In genomic region chr1:12179638-12180121, GRCh38 we compare ENCODE assay signal across 11 cellular contexts. TPM values are rescaled to one million over a fixed set of nuclear protein-coding genes. Genes with fewer than 3 reads are reported as not detected.
DNase-seq lines count a peak whose midpoint lies in the region; ATAC-seq, FAIRE-seq and TF ChIP-seq lines count a peak whose summit lies in the region.
"Had no signal": no experiment of that assay in that cellular context is flagged by ENCODE, and none has a peak within 500 bp of the region (broad histone marks: within the 10 kb centered on the region; RNA-seq: fewer than 3 reads in every experiment).

No MANE protein-coding gene starts in this region.

- peaks cover 2% of the 10 kb centered on the region for H3K36me3 Mint-ChIP-seq in activated naive CD4-positive, alpha-beta T cell treated with anti-CD3 and anti-CD28 coated beads, Interleukin-2, amount 50 U/mL, for 24 hours
- no peaks in the 10 kb centered on the region for H3K36me3 Mint-ChIP-seq in Caco-2 (ENCODE audit: insufficient read depth, unreplicated experiment)

- peaks cover 41% of the 10 kb centered on the region for H4K20me1 ChIP-seq in K562 (replicated peaks; ENCODE audit: control insufficient read depth, insufficient read depth, low read length)

- TF ChIP-seq CTCF in K562 (IDR thresholded peaks at IDR 0.05 in 2 of 3, conservative IDR thresholded peaks at IDR 0.05 in 1 of 3; ENCODE audit: insufficient read depth in 2 of 3, low read depth in 1 of 3, low read length in 3 of 3) (no peak), upper lobe of left lung (IDR thresholded peaks at IDR 0.05) (no peak), Caco-2 (IDR thresholded peaks at IDR 0.05; ENCODE audit: insufficient read depth in 1 of 2, low read depth in 1 of 2, low read length in 1 of 2, severe bottlenecking in 1 of 2, unreplicated experiment in 1 of 2) (no peak)

- TF ChIP-seq EP300 in K562 (IDR thresholded peaks at IDR 0.05; ENCODE audit: low read length) (no peak), upper lobe of left lung (IDR thresholded peaks at IDR 0.05) (no peak)

- no peaks in the 10 kb centered on the region for H3K9me3 Mint-ChIP-seq in activated naive CD4-positive, alpha-beta T cell treated with anti-CD3 and anti-CD28 coated beads, Interleukin-2, amount 50 U/mL, for 24 hours
- H3K9me3 Mint-ChIP-seq in Caco-2 (ENCODE audit: unreplicated experiment) = no peaks in the 10 kb centered on the region

- H3K4me3 ChIP-seq in K562 = no peak overlapping the region
- H3K4me3 ChIP-seq in mucosa of rectum (ENCODE audit: low read length in 2 of 2) = no peak overlapping the region
- H3K4me3 ChIP-seq in upper lobe of left lung = no peak overlapping the region
- H3K4me3 ChIP-seq in Caco-2 (ENCODE audit: low read depth, low read length) = no peak overlapping the region
- H3K4me3 ChIP-seq: GM23248 had no signal

- CTCF ChIA-PET in K562 (lab: Yijun Ruan, JAX; ENCODE audit: low intra/inter-chr PET ratio) = no interaction called here
- CTCF ChIA-PET in Caco-2 (lab: Charles Lee) = no interaction called here

- peak overlapping the region; percentile 99 for H3K27ac Mint-ChIP-seq in activated naive CD4-positive, alpha-beta T cell treated with anti-CD3 and anti-CD28 coated beads, Interleukin-2, amount 50 U/mL, for 24 hours
- no peak overlapping the region for H3K27ac Mint-ChIP-seq in Caco-2 (ENCODE audit: unreplicated experiment)

- peaks cover 30% of the 10 kb centered on the region for H3K79me2 ChIP-seq in K562 (ENCODE audit: control insufficient read depth, insufficient read depth, low read length)

- H3K4me1 Mint-ChIP-seq in activated naive CD4-positive, alpha-beta T cell treated with anti-CD3 and anti-CD28 coated beads, Interleukin-2, amount 50 U/mL, for 24 hours = peaks cover 78% of the 10 kb centered on the region
- H3K4me1 Mint-ChIP-seq in Caco-2 (ENCODE audit: low read depth, unreplicated experiment) = peaks cover 7% of the 10 kb centered on the region

- H3K9ac ChIP-seq in K562 (ENCODE audit: insufficient read depth in 1 of 2, low read depth in 2 of 2, low read length in 2 of 2) (no peak overlapping the region), mucosa of rectum (ENCODE audit: low read depth in 1 of 2, low read length in 2 of 2) (no peak overlapping the region)
- H3K9ac ChIP-seq: GM23248 had no signal

- TF ChIP-seq POLR2A in K562 (conservative IDR thresholded peaks at IDR 0.05) (no peak), upper lobe of left lung (IDR thresholded peaks at IDR 0.05) (no peak)

- ATAC-seq in K562 (no peak), upper lobe of left lung (ENCODE audit: low FRiP score in 2 of 2) (no peak), HG03342 (IDR thresholded peaks at IDR 0.05; ENCODE audit: unreplicated experiment) (no peak)
- no peak for ATAC-seq in activated CD4-positive, CD25-positive, alpha-beta regulatory T cell treated with anti-CD3 and anti-CD28 coated beads, Interleukin-2, amount 50 U/mL, for 24 hours

- WGBS in K562 (ENCODE audit: insufficient coverage, low coverage, missing lambda C conversion rate) = 89% methylated on average over 9 of the region's 9 CpGs
- WGBS in upper lobe of left lung, 2 donors = 86 to 91% methylated on average over 9 of the region's 9 CpGs

- peaks cover 19 to 42% of the 10 kb centered on the region in 2 experiments for H3K4me1 ChIP-seq in K562 (replicated peaks in 1 of 2; ENCODE audit: control insufficient read depth in 2 of 2, insufficient read depth in 2 of 2, low read length in 2 of 2)
- H3K4me1 ChIP-seq in mucosa of rectum (ENCODE audit: control insufficient read depth in 2 of 2, insufficient read depth in 2 of 2, low read length in 2 of 2) = peaks cover 17 to 23% of the 10 kb centered on the region in 2 donors
- peaks cover 93 to 99% (median 95%) of the 10 kb centered on the region in 4 donors for H3K4me1 ChIP-seq in upper lobe of left lung
- H3K4me1 ChIP-seq in Caco-2 = no peaks in the 10 kb centered on the region

- peak overlapping the region; percentile 86 for H3K4me3 Mint-ChIP-seq in activated naive CD4-positive, alpha-beta T cell treated with anti-CD3 and anti-CD28 coated beads, Interleukin-2, amount 50 U/mL, for 24 hours
- H3K4me3 Mint-ChIP-seq in Caco-2 (ENCODE audit: unreplicated experiment) = no peak overlapping the region

- H3K27ac ChIP-seq in K562 (ENCODE audit: extremely low read depth, low read depth, low read length) = no peak overlapping the region
- H3K27ac ChIP-seq in mucosa of rectum (ENCODE audit: low read depth in 2 of 2, low read length in 2 of 2) = peak overlapping the region; percentile 19 to 52
- peak overlapping the region; percentile 81 to 97 (median 95) for H3K27ac ChIP-seq in upper lobe of left lung
- H3K27ac ChIP-seq: GM23248 had no signal

- in situ Hi-C loops in K562 (cut with MboI) = no loop called here

- H3K36me3 ChIP-seq in K562 (ENCODE audit: control insufficient read depth, insufficient read depth, low read length) (peaks cover 21% of the 10 kb centered on the region; the same call in 2 of the 3 replicates), mucosa of rectum (ENCODE audit: control insufficient read depth in 2 of 2, insufficient read depth in 2 of 2, low read length in 2 of 2) (no peaks in the 10 kb centered on the region), upper lobe of left lung (no peaks in the 10 kb centered on the region), Caco-2 (ENCODE audit: control insufficient read depth, insufficient read depth, low read length) (no peaks in the 10 kb centered on the region)

- H3K4me2 ChIP-seq in K562 (ENCODE audit: insufficient read depth, low read length) = no peak overlapping the region

- no peak for FAIRE-seq in K562 (lab: Jason Lieb, UNC)
- FAIRE-seq: TTC549 had no signal

- no peaks in the 10 kb centered on the region for H3K27me3 ChIP-seq in K562 (ENCODE audit: control insufficient read depth in 2 of 2, insufficient read depth in 2 of 2, low read length in 2 of 2)
- H3K27me3 ChIP-seq in mucosa of rectum (ENCODE audit: control insufficient read depth in 2 of 2, insufficient read depth in 2 of 2, low read length in 2 of 2) = no peaks in the 10 kb centered on the region
- H3K27me3 ChIP-seq in upper lobe of left lung = no peaks in the 10 kb centered on the region
- no peaks in the 10 kb centered on the region for H3K27me3 ChIP-seq in Caco-2 (replicated peaks; ENCODE audit: control insufficient read depth, insufficient read depth, low read length)

- TF ChIP-seq RAD21 in K562 (CRISPR knock-in tag; conservative IDR thresholded peaks at IDR 0.05 in 1 of 2, IDR thresholded peaks at IDR 0.05 in 1 of 2) = no peak

- no peaks in the 10 kb centered on the region for H3K27me3 Mint-ChIP-seq in activated naive CD4-positive, alpha-beta T cell treated with anti-CD3 and anti-CD28 coated beads, Interleukin-2, amount 50 U/mL, for 24 hours
- no peaks in the 10 kb centered on the region for H3K27me3 Mint-ChIP-seq in Caco-2 (ENCODE audit: insufficient read depth, unreplicated experiment)

- BruUV-seq in K562 (replicated peaks; lab: Mats Ljungman, UMichigan) (no TSS peak), Caco-2 (replicated peaks; lab: Mats Ljungman, UMichigan) (no TSS peak)

- POLR2A ChIA-PET in K562 (lab: Yijun Ruan, JAX) = interaction anchor here (1.5 to 3.1 kb wide), 2 partner anchors 11 to 55 kb away, joined by 3 to 18 read pairs; no protein-coding TSS in a partner anchor
- POLR2A ChIA-PET in Caco-2 (lab: Charles Lee) = no interaction called here

- H3K9me3 ChIP-seq in K562 (replicated peaks; ENCODE audit: control insufficient read depth, insufficient read depth, low read depth, low read length) (no peaks in the 10 kb centered on the region), mucosa of rectum (ENCODE audit: control insufficient read depth in 2 of 2, low read length in 2 of 2) (no peaks in the 10 kb centered on the region), upper lobe of left lung (no peaks in the 10 kb centered on the region), Caco-2 (no peaks in the 10 kb centered on the region)

- intact Hi-C loops in K562 (cut with micrococcal nuclease) = no loop called here
- intact Hi-C loops in Caco-2 (cut with micrococcal nuclease; ENCODE audit: unreplicated experiment) = no loop called here

- no peak for DNase-seq in activated naive CD4-positive, alpha-beta T cell (lab: John Stamatoyannopoulos, UW)
- no peak for DNase-seq in K562 (ENCODE audit: extremely low read depth in 1 of 4, low spot score in 3 of 4)
- DNase-seq in upper lobe of left lung = no peak
- no peak for DNase-seq in Caco-2
- DNase-seq: GM23248, mesendoderm had no signal

- peaks cover 5% of the 10 kb centered on the region for H3K9me1 ChIP-seq in K562 (ENCODE audit: control insufficient read depth, insufficient read depth, low read length)

- no peak overlapping the region for H2AFZ ChIP-seq in K562 (ENCODE audit: low read depth, low read length)
- H2AFZ ChIP-seq: GM23248 had no signal

RNA-seq across cellular contexts. Expression of gene TNFRSF1B, which starts 12.9 kb away (rescaled TPM):
- total RNA-seq in K562 (2011; cell fraction: chromatin; rRNA removed; ENCODE audit: low replicate concordance) = 26.1 and 74.5 TPM in 2 replicates
- total RNA-seq in K562 (2011; cell fraction: nucleolus; rRNA removed) = 83.4 and 97.6 TPM in 2 replicates
- 68.4 and 69.2 TPM in 2 replicates for total RNA-seq in K562 (2011; cell fraction: nucleoplasm; rRNA removed)
- total RNA-seq in K562 (2014; rRNA removed) = 40.8 and 54.1 TPM in 2 replicates
- 17.5 and 22.7 TPM in 2 replicates for total RNA-seq in K562 (2014; rRNA removed; fragmentation: Illumina TruSeq; extraction: Trizol)
- 21.7 and 23.1 TPM in 2 replicates for total RNA-seq in K562 (2015; rRNA removed; fragmentation: Illumina TruSeq; extraction: Trizol)
- total RNA-seq in K562 (2021) = 91.3 and 91.6 TPM in 2 replicates
- 36.0 and 48.1 TPM in 2 replicates for polyA plus RNA-seq in K562 (2011; rRNA removed)
- polyA plus RNA-seq in K562 (2011; cell fraction: cytosol; rRNA removed) = 54.9 and 115 TPM in 2 replicates
- 12.4 and 19.5 TPM in 2 replicates for polyA plus RNA-seq in K562 (2011; cell fraction: nucleus; rRNA removed)
- polyA plus RNA-seq in K562 (2012) = 37.7 and 41.4 TPM in 2 replicates
- 40.9 and 48.0 TPM in 2 replicates for polyA plus RNA-seq in K562 (2014; fragmentation: Illumina TruSeq; extraction: Trizol)
- 1 to 10 TPM; 8.8 to 9.0 TPM for polyA plus RNA-seq in K562 (2014; fragmentation: Nextera tagmentation; extraction: Ambion mirVana)
- polyA plus RNA-seq in K562 (2014; rRNA removed) = 43.7 and 47.2 TPM in 2 replicates
- polyA minus RNA-seq in K562 (2011; rRNA and poly(A)+ RNA removed) = 19.0 and 26.6 TPM in 2 replicates
- polyA minus RNA-seq in K562 (2011; cell fraction: cytosol; rRNA and poly(A)+ RNA removed) = 46.3 and 70.4 TPM in 2 replicates
- 13.3 and 24.2 TPM in 2 replicates for polyA minus RNA-seq in K562 (2011; cell fraction: nucleus; rRNA and poly(A)+ RNA removed)
- 100 to 1,000 TPM in 1 of 6 donors, 10 to 100 TPM in 5; 28.3 to 113 (median 58.5) TPM for total RNA-seq in upper lobe of left lung
- 2.6 and 3.5 TPM in 2 replicates for total RNA-seq in Caco-2 (2022)

RNA-seq across cellular contexts. Expression of gene VPS13D, which starts 50.1 kb away (rescaled TPM):
- 242 and 510 TPM in 2 replicates for total RNA-seq in K562 (2011; cell fraction: chromatin; rRNA removed; ENCODE audit: low replicate concordance)
- 134 and 184 TPM in 2 replicates for total RNA-seq in K562 (2011; cell fraction: nucleolus; rRNA removed)
- total RNA-seq in K562 (2011; cell fraction: nucleoplasm; rRNA removed) = 201 and 203 TPM in 2 replicates
- total RNA-seq in K562 (2014; rRNA removed) (31.7 and 34.0 TPM in 2 replicates), K562 (2014; rRNA removed; fragmentation: Illumina TruSeq; extraction: Trizol) (46.5 and 48.1 TPM in 2 replicates), K562 (2015; rRNA removed; fragmentation: Illumina TruSeq; extraction: Trizol) (36.6 and 38.5 TPM in 2 replicates), K562 (2021) (47.2 and 50.0 TPM in 2 replicates), upper lobe of left lung (100 to 1,000 TPM in 2 of 6 donors, 10 to 100 TPM in 4; 54.9 to 181 (median 87.9) TPM), Caco-2 (2022) (22.7 and 25.6 TPM in 2 replicates)
- polyA plus RNA-seq in K562 (2011; rRNA removed) (50.3 and 51.5 TPM in 2 replicates), K562 (2014; fragmentation: Illumina TruSeq; extraction: Trizol) (41.3 and 46.6 TPM in 2 replicates), K562 (2014; fragmentation: Nextera tagmentation; extraction: Ambion mirVana) (10 to 100 TPM in 1 of 2 experiments, 1 to 10 TPM in 1; 6.1 to 13.9 TPM), K562 (2014; rRNA removed) (37.2 and 41.3 TPM in 2 replicates)
- 24.7 and 32.9 TPM in 2 replicates for polyA plus RNA-seq in K562 (2011; cell fraction: cytosol; rRNA removed)
- 80.4 and 87.5 TPM in 2 replicates for polyA plus RNA-seq in K562 (2011; cell fraction: nucleus; rRNA removed)
- polyA plus RNA-seq in K562 (2012) = 21.3 and 30.8 TPM in 2 replicates
- 105 and 124 TPM in 2 replicates for polyA minus RNA-seq in K562 (2011; rRNA and poly(A)+ RNA removed)
- polyA minus RNA-seq in K562 (2011; cell fraction: cytosol; rRNA and poly(A)+ RNA removed) = 40.4 and 42.1 TPM in 2 replicates
- 107 and 189 TPM in 2 replicates for polyA minus RNA-seq in K562 (2011; cell fraction: nucleus; rRNA and poly(A)+ RNA removed)
